ENCODE assay signal across 5 cellular contexts in genomic region chr5:42176118-42176517, GRCh38.
DNase-seq lines count a peak whose midpoint lies in the region; ATAC-seq and TF ChIP-seq lines count a peak whose summit lies in the region.
"Not testable (repeated sequence)": the region's sequence is repeated elsewhere in the genome, so short reads cannot be mapped to it uniquely, and the experiment has no call there.

No MANE protein-coding gene starts in this region.

- H3K9me3 ChIP-seq in adipocyte (ENCODE audit: control insufficient read depth, low read length); suprapubic skin: not testable (repeated sequence)

- peak; percentile 78 for ATAC-seq in left lobe of liver
- ATAC-seq in sciatic nerve = peak; percentile 83

- TF ChIP-seq EP300 in suprapubic skin (IDR thresholded peaks at IDR 0.05) = not testable (repeated sequence)

- intact Hi-C loops in sciatic nerve (cut with DNase I) = not testable (repeated sequence)

- TF ChIP-seq POLR2A in suprapubic skin (IDR thresholded peaks at IDR 0.05) = not testable (repeated sequence)

- WGBS in suprapubic skin = 63% methylated on average over 3 of the region's 3 CpGs

- H3K9ac ChIP-seq in adipocyte (ENCODE audit: low read length) = peak overlapping the region; percentile 73

- peak overlapping the region; percentile 64 for H3K27ac ChIP-seq in suprapubic skin

- not testable (repeated sequence) for TF ChIP-seq CTCF in suprapubic skin (IDR thresholded peaks at IDR 0.05)

- H3K27me3 ChIP-seq in adipocyte (replicated peaks; ENCODE audit: control insufficient read depth, insufficient read depth, low read length); suprapubic skin: not testable (repeated sequence)

- not testable (repeated sequence) for H3K36me3 ChIP-seq in adipocyte (ENCODE audit: control insufficient read depth, insufficient read depth, low read length, severe bottlenecking); suprapubic skin

- peaks cover 20% of the 10 kb centered on the region for H3K4me1 ChIP-seq in adipocyte (ENCODE audit: control insufficient read depth, insufficient read depth, low read length)
- H3K4me1 ChIP-seq in suprapubic skin = not testable (repeated sequence)

- not testable (repeated sequence) for DNase-seq in adipocyte (ENCODE audit: low read depth); sciatic nerve (ENCODE audit: low spot score); suprapubic skin (ENCODE audit: low spot score in 2 of 2)
- peak; percentile 29 for DNase-seq in fibroblast of gingiva (ENCODE audit: low read depth)
- DNase-seq in left lobe of liver (ENCODE audit: low spot score) = peak; percentile 74

- not testable (repeated sequence) for H3K4me3 ChIP-seq in adipocyte (ENCODE audit: low read length); suprapubic skin
